In genomic region chr14:101033006-101033405, GRCh38 we compare ENCODE assay signal across 27 cellular contexts.
"Had no signal": no experiment of that assay in that cellular context is flagged by ENCODE, and none has a peak within 500 bp of the region (broad histone marks: within the 10 kb centered on the region; RNA-seq: fewer than 3 reads in every experiment).

No MANE protein-coding gene starts in this region.

- H3K27ac Mint-ChIP-seq: activated CD8-positive, alpha-beta T cell treated with anti-CD3 and anti-CD28 coated beads, Interleukin-2, amount 10 ng/mL, durations not matched to agents 7 days and 5 days; activated T-cell treated with anti-CD3 and anti-CD28 coated beads, Interleukin-2, amount 50 U/mL, for 24 hours; activated T-helper 17 cell treated with anti-CD3 and anti-CD28 coated beads, Interleukin-2, amount 50 U/mL, for 72 hours; memory B cell; nephron; stimulated activated memory B cell treated with anti-CD40 and anti-IgM and Interleukin-4, amounts not matched to agents 10 μg/mL and 1 μg/mL and 100 μg/mL, for 72 hours; T-cell; T-helper 2 cell treated with Interferon-gamma antibody and Interleukin-4, amounts not matched to agents 5 μg/mL and 100 μg/mL, for 36 hours had no signal

- H3K4me3 ChIP-seq: ascending aorta, colonic mucosa, esophagus squamous epithelium, gastrocnemius medialis, pancreas, skin epidermis, stomach, transverse colon, vagina had no signal

- DNase-seq: activated CD4-positive, alpha-beta T cell treated with anti-CD3 and anti-CD28 coated beads for 1 hour; activated CD4-positive, alpha-beta T cell treated with anti-CD3 and anti-CD28 coated beads, Interleukin-2, amount 50 U/mL, for 1 hour; activated CD8-positive, alpha-beta T cell treated with anti-CD3 and anti-CD28 coated beads, Interleukin-2, amount 10 ng/mL, durations not matched to agents 7 days and 5 days; activated naive CD4-positive, alpha-beta T cell treated with anti-CD3 and anti-CD28 coated beads, Interleukin-2, amount 50 U/mL, for 16 hours; activated T-cell treated with anti-CD3 and anti-CD28 coated beads, Interleukin-2, amount 50 U/mL, for 24 hours; brain microvascular endothelial cell; colonic mucosa; esophagus squamous epithelium; hippocampal formation; right cardiac atrium; stimulated activated CD4-positive, alpha-beta T cell treated with anti-CD3 and anti-CD28 coated beads, Interleukin-15, amount 100 ng/mL, for 24 hours; stomach; T-cell; transverse colon had no signal

- H3K27ac ChIP-seq: ascending aorta, brain microvascular endothelial cell, colonic mucosa, esophagus squamous epithelium, gastrocnemius medialis, neutrophil, pancreas, skin epidermis, stomach, transverse colon, vagina, VCaP had no signal

- H3K4me1 Mint-ChIP-seq: activated T-helper 17 cell treated with anti-CD3 and anti-CD28 coated beads, Interleukin-2, amount 50 U/mL, for 72 hours; central memory CD8-positive, alpha-beta T cell; memory B cell; stimulated activated memory B cell treated with anti-CD40 and anti-IgM and Interleukin-4, amounts not matched to agents 10 μg/mL and 1 μg/mL and 100 μg/mL, for 72 hours; T-cell had no signal

- H3K27me3 Mint-ChIP-seq: memory B cell; stimulated activated memory B cell treated with anti-CD40 and anti-IgM and Interleukin-4, amounts not matched to agents 10 μg/mL and 1 μg/mL and 100 μg/mL, for 72 hours had no signal

- H3K4me3 Mint-ChIP-seq: activated CD8-positive, alpha-beta T cell treated with anti-CD3 and anti-CD28 coated beads, Interleukin-2, amount 10 ng/mL, durations not matched to agents 7 days and 5 days; activated T-cell treated with anti-CD3 and anti-CD28 coated beads, Interleukin-2, amount 50 U/mL, for 24 hours; activated T-helper 17 cell treated with anti-CD3 and anti-CD28 coated beads, Interleukin-2, amount 50 U/mL, for 72 hours; central memory CD8-positive, alpha-beta T cell; memory B cell; nephron; stimulated activated memory B cell treated with anti-CD40 and anti-IgM and Interleukin-4, amounts not matched to agents 10 μg/mL and 1 μg/mL and 100 μg/mL, for 72 hours; T-cell; T-helper 2 cell treated with Interferon-gamma antibody and Interleukin-4, amounts not matched to agents 5 μg/mL and 100 μg/mL, for 36 hours had no signal

- H3K36me3 Mint-ChIP-seq: memory B cell; stimulated activated memory B cell treated with anti-CD40 and anti-IgM and Interleukin-4, amounts not matched to agents 10 μg/mL and 1 μg/mL and 100 μg/mL, for 72 hours; T-cell had no signal

- H3K9me3 Mint-ChIP-seq: activated T-cell treated with anti-CD3 and anti-CD28 coated beads, Interleukin-2, amount 50 U/mL, for 24 hours; activated T-helper 17 cell treated with anti-CD3 and anti-CD28 coated beads, Interleukin-2, amount 50 U/mL, for 72 hours; central memory CD8-positive, alpha-beta T cell; T-cell; T-helper 2 cell treated with Interferon-gamma antibody and Interleukin-4, amounts not matched to agents 5 μg/mL and 100 μg/mL, for 36 hours had no signal

- ATAC-seq: activated CD8-positive, alpha-beta T cell treated with anti-CD3 and anti-CD28 coated beads, Interleukin-2, amount 10 ng/mL, durations not matched to agents 7 days and 5 days; activated T-helper 17 cell treated with anti-CD3 and anti-CD28 coated beads, Interleukin-2, amount 50 U/mL, for 72 hours; gastrocnemius medialis; pancreas; right cardiac atrium; stimulated activated memory B cell treated with anti-CD40 and anti-IgM and Interleukin-4, amounts not matched to agents 10 μg/mL and 1 μg/mL and 100 μg/mL, for 72 hours; T-cell had no signal
